In the genomic region with DNA sequence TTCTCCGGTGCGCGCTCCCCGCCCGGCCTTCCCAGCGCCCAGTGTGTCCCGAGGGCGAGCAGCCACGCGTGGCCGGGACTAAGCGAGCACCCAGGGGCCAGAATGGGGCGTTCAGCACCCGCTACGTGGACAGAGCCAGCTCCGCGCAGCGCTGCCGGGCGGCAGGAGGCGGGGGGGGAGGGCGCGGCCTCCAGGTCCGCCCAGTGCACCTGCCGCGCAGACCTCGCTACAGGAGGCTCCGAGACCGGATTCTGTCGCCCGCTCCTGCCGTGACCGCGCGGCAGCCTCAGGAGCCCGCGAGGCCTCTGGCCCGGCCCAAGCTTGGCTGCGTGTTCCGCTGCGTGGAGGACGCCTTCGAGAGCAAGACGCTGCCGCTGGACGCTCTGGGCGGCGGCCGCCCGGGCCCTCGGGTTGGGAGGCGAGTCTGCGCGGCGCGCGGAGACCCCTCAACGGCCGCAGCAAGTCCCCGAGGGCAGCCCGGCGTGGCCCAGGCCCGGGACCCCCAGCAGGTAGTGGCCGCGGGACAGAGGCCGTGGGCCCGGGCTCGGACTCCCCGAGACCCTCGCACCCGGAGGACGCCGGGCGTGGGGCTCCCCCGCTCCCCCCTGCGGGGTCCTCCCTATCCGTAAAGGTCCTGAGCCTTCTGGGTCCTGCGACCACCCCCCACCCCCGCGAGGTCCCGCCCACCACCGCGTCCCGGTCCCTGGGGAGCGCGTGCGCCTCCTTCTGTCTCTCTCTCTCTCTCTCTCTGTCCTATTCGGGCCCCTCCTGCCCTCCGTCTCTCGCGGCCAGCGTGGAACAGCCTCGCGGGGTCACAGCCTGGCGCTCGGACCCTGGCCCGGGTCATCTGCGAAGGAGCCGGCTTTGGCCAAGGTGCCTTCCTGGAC, we compare ENCODE assay signal across 9 cellular contexts. TPM values are rescaled to one million over a fixed set of nuclear protein-coding genes. Genes with fewer than 3 reads are reported as not detected.
DNase-seq lines count a peak whose midpoint lies in the region; ATAC-seq lines count a peak whose summit lies in the region.
"Had no signal": no experiment of that assay in that cellular context is flagged by ENCODE, and none has a peak within 500 bp of the region (broad histone marks: within the 10 kb centered on the region; RNA-seq: fewer than 3 reads in every experiment).

No MANE protein-coding gene starts in this region.

- H4K91ac ChIP-seq in neuronal stem cell (ENCODE audit: low read depth, low read length, poor library complexity) = no peak overlapping the region

- no peak overlapping the region for H3K4ac ChIP-seq in neuronal stem cell (ENCODE audit: low read length)

- no peak overlapping the region for H2BK12ac ChIP-seq in neuronal stem cell (ENCODE audit: low read length)

- H3K36me3 ChIP-seq in esophagus (ENCODE audit: control insufficient read depth in 2 of 2, insufficient read depth in 2 of 2, low read length in 1 of 2) = no peaks in the 10 kb centered on the region
- H3K36me3 ChIP-seq in neuronal stem cell (replicated peaks in 1 of 2; ENCODE audit: control insufficient read depth in 2 of 2, insufficient read depth in 2 of 2, low read length in 2 of 2) = peaks cover 6 to 27% of the 10 kb centered on the region in 2 donors

- H3K27me3 ChIP-seq in esophagus (ENCODE audit: control insufficient read depth in 1 of 2, insufficient read depth in 2 of 2, low read length in 2 of 2) (peaks cover 0 to 16% of the 10 kb centered on the region in 2 donors), neuronal stem cell (ENCODE audit: control insufficient read depth in 3 of 3, insufficient read depth in 3 of 3, low read depth in 1 of 3, low read length in 3 of 3) (peaks cover 9 to 55% (median 55%) of the 10 kb centered on the region in 3 experiments)

- H2BK5ac ChIP-seq in neuronal stem cell (ENCODE audit: low read length) = no peak overlapping the region

- H3K79me1 ChIP-seq in neuronal stem cell (ENCODE audit: low read depth, low read length) = peaks cover 8% of the 10 kb centered on the region

- DNase-seq in NCI-H1436 (lab: John Stamatoyannopoulos, UW) (peak; percentile 39), NCI-H1436 treated with DMSO at 0.1 percent for 48 hours (lab: John Stamatoyannopoulos, UW) (no peak), activated T-cell treated with anti-CD3 and anti-CD28 coated beads for 1 hour (ENCODE audit: low read depth) (peak; percentile 48), neuronal stem cell (ENCODE audit: low spot score) (peak; percentile 44), NCI-H226 (no peak), NCI-H1092 treated with DMSO at 0.1 percent for 48 hours (lab: John Stamatoyannopoulos, UW) (no peak)

- no peak overlapping the region for H4K8ac ChIP-seq in neuronal stem cell (ENCODE audit: low read depth, low read length)

- peak overlapping the region; percentile 57 for H3K18ac ChIP-seq in neuronal stem cell (ENCODE audit: low read length)

- no peak for ATAC-seq in GM18517 (IDR thresholded peaks at IDR 0.05; ENCODE audit: unreplicated experiment)

- H3K27ac ChIP-seq in esophagus (ENCODE audit: low read depth in 2 of 2, low read length in 1 of 2) (no peak overlapping the region), neuronal stem cell (replicated peaks; ENCODE audit: low read length) (no peak overlapping the region)
- H3K27ac ChIP-seq: C4-2B had no signal

- WGBS in esophagus, 2 donors = 4 to 5% methylated on average over 79 to 99 of the region's 99 CpGs
- WGBS in neuronal stem cell (ENCODE audit: extremely low coverage in 2 of 2, insufficient read length in 2 of 2, insufficient replicate concordance in 1 of 2), 2 donors = no CpG with 5 or more reads among the region's 99 CpGs

- peak overlapping the region; percentile 86 for H3K4me2 ChIP-seq in neuronal stem cell (ENCODE audit: insufficient read depth, low read length, poor library complexity, severe bottlenecking)

- H2BK15ac ChIP-seq in neuronal stem cell (ENCODE audit: low read length) = no peak overlapping the region

- no peak overlapping the region for H2BK120ac ChIP-seq in neuronal stem cell (ENCODE audit: low read depth, low read length)

- H3K14ac ChIP-seq in neuronal stem cell (ENCODE audit: low read length) = no peak overlapping the region

- H3K9ac ChIP-seq in neuronal stem cell (ENCODE audit: low read depth, low read length, poor library complexity) = no peak overlapping the region

- H3K4me3 ChIP-seq in esophagus (ENCODE audit: low read depth in 1 of 2, low read length in 2 of 2) (peak overlapping the region; percentile 8 to 36), neuronal stem cell (ENCODE audit: low read length in 2 of 2) (peak overlapping the region; percentile 63 to 81)

- H2AFZ ChIP-seq in neuronal stem cell (ENCODE audit: low read length) = peak overlapping the region; percentile 86

- peaks cover 2 to 10% of the 10 kb centered on the region in 2 donors for H3K4me1 ChIP-seq in esophagus (ENCODE audit: control insufficient read depth in 2 of 2, insufficient read depth in 2 of 2, low read length in 1 of 2)
- peaks cover 7 to 9% of the 10 kb centered on the region in 2 donors for H3K4me1 ChIP-seq in neuronal stem cell (ENCODE audit: control insufficient read depth in 2 of 2, insufficient read depth in 1 of 2, low read depth in 1 of 2, low read length in 2 of 2)

- H3K9me3 ChIP-seq in esophagus (ENCODE audit: control insufficient read depth in 2 of 2, insufficient read depth in 1 of 2, low read depth in 1 of 2, low read length in 1 of 2) = peaks cover 0 to 2% of the 10 kb centered on the region in 2 donors
- H3K9me3 ChIP-seq in neuronal stem cell (replicated peaks in 1 of 2; ENCODE audit: control insufficient read depth in 2 of 2, insufficient read depth in 1 of 2, low read depth in 1 of 2, low read length in 2 of 2) = peaks cover 0 to 1% of the 10 kb centered on the region in 2 donors

- H3K23ac ChIP-seq in neuronal stem cell (ENCODE audit: low read depth, low read length, poor library complexity) = peak overlapping the region; percentile 93

- H2AK5ac ChIP-seq in neuronal stem cell (ENCODE audit: low read depth, low read length) = no peak overlapping the region

RNA-seq across cellular contexts. Expression of gene DPYSL4, which starts 0.9 kb away (rescaled TPM):
- under 1 TPM; 0.26 to 0.52 TPM for polyA plus RNA-seq in esophagus
- 27.1 TPM for polyA plus RNA-seq in neuronal stem cell (2013, experiment 1 of 2)
- 25.4 TPM for polyA plus RNA-seq in neuronal stem cell (2013, experiment 2 of 2)

Comparison
In these comparisons a context has a peak if more than half of its experiments do, and no peak if none do; other contexts are left out.
1. DNase-seq: peak in NCI-H1436 (single experiment), activated T-cell treated with anti-CD3 and anti-CD28 coated beads for 1 hour (single experiment) and neuronal stem cell (single experiment); none in NCI-H1436 treated with DMSO at 0.1 percent for 48 hours (single experiment), NCI-H226 (single experiment) and NCI-H1092 treated with DMSO at 0.1 percent for 48 hours (single experiment).